8 cellular contexts compared by ENCODE assay signal in the genomic region with DNA sequence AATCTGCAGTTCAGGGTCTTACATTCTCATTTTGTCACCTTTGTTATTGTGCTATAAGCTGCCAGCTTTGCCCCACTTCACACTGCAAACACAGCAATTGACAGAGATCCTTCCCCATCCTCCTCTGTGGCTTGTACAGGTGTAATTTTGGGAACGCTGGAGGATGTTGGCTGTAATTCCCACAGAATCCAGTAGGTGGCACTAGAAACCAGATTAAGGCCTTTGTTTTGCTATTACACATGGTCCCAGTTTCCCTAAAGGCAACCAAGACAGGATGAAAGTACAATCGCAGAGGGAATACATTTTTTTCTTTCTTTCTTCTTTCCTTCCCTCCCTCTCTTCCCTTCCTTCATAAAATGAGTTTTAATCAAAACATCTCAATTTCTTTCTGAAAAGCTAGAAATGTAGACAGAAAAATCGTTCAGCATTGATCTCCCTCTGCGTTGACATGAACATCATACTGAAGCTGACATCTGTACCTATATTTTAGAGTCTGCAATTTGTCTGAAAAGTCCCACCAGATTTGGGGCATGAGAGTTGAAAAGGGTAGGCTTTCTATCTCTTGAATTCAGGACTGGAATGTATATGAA. TPM values are rescaled to one million over a fixed set of nuclear protein-coding genes. Genes with fewer than 3 reads are reported as not detected.
DNase-seq lines count a peak whose midpoint lies in the region; ATAC-seq and TF ChIP-seq lines count a peak whose summit lies in the region.

No MANE protein-coding gene starts in this region.

- peaks cover 9% of the 10 kb centered on the region for H3K27me3 Mint-ChIP-seq in activated CD4-positive, alpha-beta T cell treated with anti-CD3 and anti-CD28 coated beads for 36 hours

- POLR2A ChIA-PET in activated CD4-positive, alpha-beta T cell treated with anti-CD3 and anti-CD28 coated beads for 36 hours (lab: Charles Lee) = no interaction called here

- no peak overlapping the region for H3K27ac Mint-ChIP-seq in activated CD4-positive, alpha-beta T cell treated with anti-CD3 and anti-CD28 coated beads for 36 hours

- no peaks in the 10 kb centered on the region for H3K4me1 ChIP-seq in upper lobe of left lung

- no peaks in the 10 kb centered on the region for H3K9me3 Mint-ChIP-seq in activated CD4-positive, alpha-beta T cell treated with anti-CD3 and anti-CD28 coated beads for 36 hours (ENCODE audit: low read depth)

- intact Hi-C loops in activated CD4-positive, alpha-beta T cell treated with anti-CD3 and anti-CD28 coated beads for 36 hours (cut with DNase I, micrococcal nuclease) = loop anchor here (1.0 to 5.0 kb wide), 7 partner anchors 24 to 1656 kb away; no protein-coding TSS in a partner anchor

- no peak overlapping the region for H3K4me3 Mint-ChIP-seq in activated CD4-positive, alpha-beta T cell treated with anti-CD3 and anti-CD28 coated beads for 36 hours

- no peaks in the 10 kb centered on the region for H3K36me3 ChIP-seq in upper lobe of left lung

- no peak overlapping the region for H3K27ac ChIP-seq in upper lobe of left lung

- no peak for TF ChIP-seq POLR2A in upper lobe of left lung (IDR thresholded peaks at IDR 0.05)

- H3K4me1 Mint-ChIP-seq in activated CD4-positive, alpha-beta T cell treated with anti-CD3 and anti-CD28 coated beads for 36 hours = no peaks in the 10 kb centered on the region

- no peaks in the 10 kb centered on the region for H3K36me3 Mint-ChIP-seq in activated CD4-positive, alpha-beta T cell treated with anti-CD3 and anti-CD28 coated beads for 36 hours (ENCODE audit: low read depth)

- CTCF ChIA-PET in activated CD4-positive, alpha-beta T cell treated with anti-CD3 and anti-CD28 coated beads for 36 hours (lab: Charles Lee) = interaction anchor here (0.7 to 2.4 kb wide), 10 partner anchors 9 to 1656 kb away, joined by 3 to 14 read pairs (median 4); no protein-coding TSS in a partner anchor

- TF ChIP-seq EP300 in upper lobe of left lung (IDR thresholded peaks at IDR 0.05) = no peak

- TF ChIP-seq CTCF in LNCaP clone FGC (IDR thresholded peaks at IDR 0.05; ENCODE audit: control insufficient read depth, extremely low read depth, insufficient read depth) (peak; percentile 89), upper lobe of left lung (IDR thresholded peaks at IDR 0.05) (peak; percentile 60 to 88 (median 78))

- peak; percentile 50 for DNase-seq in activated CD4-positive, alpha-beta T cell treated with anti-CD3 and anti-CD28 coated beads for 36 hours
- DNase-seq in activated CD4-positive, alpha-beta T cell treated with anti-CD3 and anti-CD28 coated beads for 1 hour = no peak
- DNase-seq in LNCaP clone FGC (ENCODE audit: low read depth) (no peak), dermis blood vessel endothelial cell (peak; percentile 69), medulla oblongata (ENCODE audit: extremely low spot score) (peak; percentile 80), upper lobe of left lung (no peak)

- no peak for ATAC-seq in activated CD4-positive, alpha-beta T cell treated with anti-CD3 and anti-CD28 coated beads for 36 hours
- ATAC-seq in GM21526 (IDR thresholded peaks at IDR 0.05; ENCODE audit: low FRiP score, unreplicated experiment) (peak; percentile 60), SK-N-SH treated with all-trans-retinoic acid at 6 μM for 48 hours (peak; percentile 80), upper lobe of left lung (ENCODE audit: low FRiP score in 2 of 2) (peak in 1 of 2 donors; percentile 78)

- no peaks in the 10 kb centered on the region for H3K9me3 ChIP-seq in upper lobe of left lung

- H3K27me3 ChIP-seq in upper lobe of left lung = no peaks in the 10 kb centered on the region

- WGBS in upper lobe of left lung, 2 donors = 37 to 50% methylated on average over 4 of the region's 4 CpGs

- H3K4me3 ChIP-seq in LNCaP clone FGC (ENCODE audit: low read depth, low read length) = no peak overlapping the region
- no peak overlapping the region for H3K4me3 ChIP-seq in upper lobe of left lung

TF ChIP-seq in SK-N-SH treated with all-trans-retinoic acid at 6 μM for 48 hours, 23 proteins besides CTCF, POLR2A, EP300 and RAD21:
- no peak for TF ChIP-seq TOX (CRISPR knock-in tag; IDR thresholded peaks at IDR 0.05; ENCODE audit: borderline replicate concordance)
- TF ChIP-seq GLIS3 (CRISPR knock-in tag; IDR thresholded peaks at IDR 0.05) = no peak
- TF ChIP-seq TCF4 (CRISPR knock-in tag; IDR thresholded peaks at IDR 0.05; ENCODE audit: borderline replicate concordance) = no peak
- TF ChIP-seq CSRNP3 (CRISPR knock-in tag; IDR thresholded peaks at IDR 0.05) = no peak
- TF ChIP-seq, protein P1, sequence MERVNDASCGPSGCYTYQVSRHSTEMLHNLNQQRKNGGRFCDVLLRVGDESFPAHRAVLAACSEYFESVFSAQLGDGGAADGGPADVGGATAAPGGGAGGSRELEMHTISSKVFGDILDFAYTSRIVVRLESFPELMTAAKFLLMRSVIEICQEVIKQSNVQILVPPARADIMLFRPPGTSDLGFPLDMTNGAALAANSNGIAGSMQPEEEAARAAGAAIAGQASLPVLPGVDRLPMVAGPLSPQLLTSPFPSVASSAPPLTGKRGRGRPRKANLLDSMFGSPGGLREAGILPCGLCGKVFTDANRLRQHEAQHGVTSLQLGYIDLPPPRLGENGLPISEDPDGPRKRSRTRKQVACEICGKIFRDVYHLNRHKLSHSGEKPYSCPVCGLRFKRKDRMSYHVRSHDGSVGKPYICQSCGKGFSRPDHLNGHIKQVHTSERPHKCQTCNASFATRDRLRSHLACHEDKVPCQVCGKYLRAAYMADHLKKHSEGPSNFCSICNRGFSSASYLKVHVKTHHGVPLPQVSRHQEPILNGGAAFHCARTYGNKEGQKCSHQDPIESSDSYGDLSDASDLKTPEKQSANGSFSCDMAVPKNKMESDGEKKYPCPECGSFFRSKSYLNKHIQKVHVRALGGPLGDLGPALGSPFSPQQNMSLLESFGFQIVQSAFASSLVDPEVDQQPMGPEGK (CRISPR knock-in tag; IDR thresholded peaks at IDR 0.05; ENCODE audit: borderline replicate concordance) = no peak
- TF ChIP-seq ESRRG (CRISPR knock-in tag; IDR thresholded peaks at IDR 0.05) = no peak
- TF ChIP-seq BACH2 (CRISPR knock-in tag; IDR thresholded peaks at IDR 0.05; ENCODE audit: borderline replicate concordance) = no peak
- TF ChIP-seq ZNF565 (CRISPR knock-in tag; conservative IDR thresholded peaks at IDR 0.05; ENCODE audit: low read depth) = no peak
- TF ChIP-seq ZFP3 (CRISPR knock-in tag; IDR thresholded peaks at IDR 0.05) = no peak
- no peak for TF ChIP-seq PPARA (CRISPR knock-in tag; IDR thresholded peaks at IDR 0.05; ENCODE audit: borderline replicate concordance)
- TF ChIP-seq ZNF8 (CRISPR knock-in tag; IDR thresholded peaks at IDR 0.05) = no peak
- TF ChIP-seq ZC3H10 (CRISPR knock-in tag; IDR thresholded peaks at IDR 0.05) = no peak
- TF ChIP-seq ISL1 (CRISPR knock-in tag; IDR thresholded peaks at IDR 0.05) = no peak
- TF ChIP-seq CSDC2 (CRISPR knock-in tag; IDR thresholded peaks at IDR 0.05) = no peak
- no peak for TF ChIP-seq ZNF70 (CRISPR knock-in tag; IDR thresholded peaks at IDR 0.05)
- no peak for TF ChIP-seq ARNTL (CRISPR knock-in tag; IDR thresholded peaks at IDR 0.05; ENCODE audit: borderline replicate concordance, low read depth)
- TF ChIP-seq SNAI2 (CRISPR knock-in tag; IDR thresholded peaks at IDR 0.05) = no peak
- TF ChIP-seq, protein P2, sequence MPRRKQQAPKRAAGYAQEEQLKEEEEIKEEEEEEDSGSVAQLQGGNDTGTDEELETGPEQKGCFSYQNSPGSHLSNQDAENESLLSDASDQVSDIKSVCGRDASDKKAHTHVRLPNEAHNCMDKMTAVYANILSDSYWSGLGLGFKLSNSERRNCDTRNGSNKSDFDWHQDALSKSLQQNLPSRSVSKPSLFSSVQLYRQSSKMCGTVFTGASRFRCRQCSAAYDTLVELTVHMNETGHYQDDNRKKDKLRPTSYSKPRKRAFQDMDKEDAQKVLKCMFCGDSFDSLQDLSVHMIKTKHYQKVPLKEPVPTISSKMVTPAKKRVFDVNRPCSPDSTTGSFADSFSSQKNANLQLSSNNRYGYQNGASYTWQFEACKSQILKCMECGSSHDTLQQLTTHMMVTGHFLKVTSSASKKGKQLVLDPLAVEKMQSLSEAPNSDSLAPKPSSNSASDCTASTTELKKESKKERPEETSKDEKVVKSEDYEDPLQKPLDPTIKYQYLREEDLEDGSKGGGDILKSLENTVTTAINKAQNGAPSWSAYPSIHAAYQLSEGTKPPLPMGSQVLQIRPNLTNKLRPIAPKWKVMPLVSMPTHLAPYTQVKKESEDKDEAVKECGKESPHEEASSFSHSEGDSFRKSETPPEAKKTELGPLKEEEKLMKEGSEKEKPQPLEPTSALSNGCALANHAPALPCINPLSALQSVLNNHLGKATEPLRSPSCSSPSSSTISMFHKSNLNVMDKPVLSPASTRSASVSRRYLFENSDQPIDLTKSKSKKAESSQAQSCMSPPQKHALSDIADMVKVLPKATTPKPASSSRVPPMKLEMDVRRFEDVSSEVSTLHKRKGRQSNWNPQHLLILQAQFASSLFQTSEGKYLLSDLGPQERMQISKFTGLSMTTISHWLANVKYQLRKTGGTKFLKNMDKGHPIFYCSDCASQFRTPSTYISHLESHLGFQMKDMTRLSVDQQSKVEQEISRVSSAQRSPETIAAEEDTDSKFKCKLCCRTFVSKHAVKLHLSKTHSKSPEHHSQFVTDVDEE (CRISPR knock-in tag; IDR thresholded peaks at IDR 0.05) = no peak

RNA-seq across cellular contexts. Expression of gene NELL1, which starts 21.3 kb away (rescaled TPM):
- not detected for total RNA-seq in activated CD4-positive, alpha-beta T cell treated with anti-CD3 and anti-CD28 coated beads for 36 hours
- total RNA-seq in dermis blood vessel endothelial cell (not detected in 2 replicates), upper lobe of left lung (under 1 TPM in 1 of 6 donors, not detected in 5; 0.26 TPM)

RNA-seq across cellular contexts. Expression of gene SLC6A5, which starts 48.7 kb away (rescaled TPM):
- not detected for total RNA-seq in activated CD4-positive, alpha-beta T cell treated with anti-CD3 and anti-CD28 coated beads for 36 hours
- total RNA-seq in dermis blood vessel endothelial cell = not detected in 2 replicates
- not detected for total RNA-seq in upper lobe of left lung

Comparison
In these comparisons a context has a peak if more than half of its experiments do, and no peak if none do; other contexts are left out.
1. DNase-seq: peak in activated CD4-positive, alpha-beta T cell treated with anti-CD3 and anti-CD28 coated beads for 36 hours (single experiment), dermis blood vessel endothelial cell (single experiment) and medulla oblongata (single experiment); none in activated CD4-positive, alpha-beta T cell treated with anti-CD3 and anti-CD28 coated beads for 1 hour (single experiment), LNCaP clone FGC (single experiment) and upper lobe of left lung (0 of 2).